Comparison of ENCODE assay signal across 12 cellular contexts in genomic region chr4:125432078-125432477, GRCh38.
A peak's percentile ranks its signal among the peaks of the same experiment; 100 is the strongest.
DNase-seq lines count a peak whose midpoint lies in the region; ATAC-seq and TF ChIP-seq lines count a peak whose summit lies in the region.
"Had no signal": no experiment of that assay in that cellular context is flagged by ENCODE, and none has a peak within 500 bp of the region (broad histone marks: within the 10 kb centered on the region; RNA-seq: fewer than 3 reads in every experiment).

No MANE protein-coding gene starts in this region.

- DNase-seq in NCI-H82 (lab: John Stamatoyannopoulos, UW), result peak; percentile 12
- no peak for DNase-seq in NCI-H82 treated with DMSO at 0.1 percent for 48 hours (lab: John Stamatoyannopoulos, UW; ENCODE audit: unreplicated experiment)
- peak; percentile 5 for DNase-seq in astrocyte of the hippocampus (ENCODE audit: low read depth, low spot score)
- DNase-seq in hepatic stellate cell (ENCODE audit: low spot score), result peak; percentile 11
- DNase-seq in superior temporal gyrus (ENCODE audit: extremely low spot score), result peak; percentile 47
- DNase-seq in osteocyte (ENCODE audit: extremely low spot score, unreplicated experiment), result no peak
- DNase-seq in activated CD4-positive, alpha-beta T cell treated with anti-CD3 and anti-CD28 coated beads, Interleukin-2, amount 10 ng/mL, durations not matched to agents 7 days and 5 days, result no peak
- no peak for DNase-seq in activated CD8-positive, alpha-beta memory T cell treated with anti-CD3 and anti-CD28 coated beads, Interleukin-2, amount 10 ng/mL, durations not matched to agents 7 days and 5 days
- DNase-seq: gastrocnemius medialis, NCI-H2171 treated with DMSO at 0.1 percent for 48 hours, SW 1271 had no signal

- H3K4me1 Mint-ChIP-seq in osteocyte (ENCODE audit: unreplicated experiment), result peaks cover 27% of the 10 kb centered on the region
- no peaks in the 10 kb centered on the region for H3K4me1 Mint-ChIP-seq in activated CD4-positive, alpha-beta T cell treated with anti-CD3 and anti-CD28 coated beads, Interleukin-2, amount 10 ng/mL, durations not matched to agents 7 days and 5 days
- H3K4me1 Mint-ChIP-seq in activated CD8-positive, alpha-beta memory T cell treated with anti-CD3 and anti-CD28 coated beads, Interleukin-2, amount 10 ng/mL, durations not matched to agents 7 days and 5 days, result no peaks in the 10 kb centered on the region
- H3K4me1 Mint-ChIP-seq: brain had no signal

- no peak for ATAC-seq in activated CD8-positive, alpha-beta memory T cell treated with anti-CD3 and anti-CD28 coated beads, Interleukin-2, amount 10 ng/mL, durations not matched to agents 7 days and 5 days
- ATAC-seq: gastrocnemius medialis had no signal

- CTCF ChIA-PET in activated CD4-positive, alpha-beta T cell treated with anti-CD3 and anti-CD28 coated beads, Interleukin-2, amount 10 ng/mL, durations not matched to agents 7 days and 5 days (lab: Charles Lee), result no interaction called here
- CTCF ChIA-PET in activated CD8-positive, alpha-beta memory T cell treated with anti-CD3 and anti-CD28 coated beads, Interleukin-2, amount 10 ng/mL, durations not matched to agents 7 days and 5 days (lab: Charles Lee), result no interaction called here

- no peak overlapping the region for H3K27ac Mint-ChIP-seq in osteocyte (ENCODE audit: unreplicated experiment)
- H3K27ac Mint-ChIP-seq in activated CD4-positive, alpha-beta T cell treated with anti-CD3 and anti-CD28 coated beads, Interleukin-2, amount 10 ng/mL, durations not matched to agents 7 days and 5 days, result no peak overlapping the region
- no peak overlapping the region for H3K27ac Mint-ChIP-seq in activated CD8-positive, alpha-beta memory T cell treated with anti-CD3 and anti-CD28 coated beads, Interleukin-2, amount 10 ng/mL, durations not matched to agents 7 days and 5 days

- H3K9me3 Mint-ChIP-seq in osteocyte (ENCODE audit: unreplicated experiment), result no peaks in the 10 kb centered on the region
- H3K9me3 Mint-ChIP-seq in activated CD4-positive, alpha-beta T cell treated with anti-CD3 and anti-CD28 coated beads, Interleukin-2, amount 10 ng/mL, durations not matched to agents 7 days and 5 days, result no peaks in the 10 kb centered on the region
- H3K9me3 Mint-ChIP-seq in activated CD8-positive, alpha-beta memory T cell treated with anti-CD3 and anti-CD28 coated beads, Interleukin-2, amount 10 ng/mL, durations not matched to agents 7 days and 5 days (ENCODE audit: low read depth), result peaks cover 2% of the 10 kb centered on the region
- H3K9me3 Mint-ChIP-seq: brain had no signal

- TF ChIP-seq CTCF in osteocyte (IDR thresholded peaks at IDR 0.05), result no peak

- H3K27me3 Mint-ChIP-seq in osteocyte (ENCODE audit: unreplicated experiment), result no peaks in the 10 kb centered on the region
- H3K27me3 Mint-ChIP-seq in activated CD4-positive, alpha-beta T cell treated with anti-CD3 and anti-CD28 coated beads, Interleukin-2, amount 10 ng/mL, durations not matched to agents 7 days and 5 days, result no peaks in the 10 kb centered on the region
- no peaks in the 10 kb centered on the region for H3K27me3 Mint-ChIP-seq in activated CD8-positive, alpha-beta memory T cell treated with anti-CD3 and anti-CD28 coated beads, Interleukin-2, amount 10 ng/mL, durations not matched to agents 7 days and 5 days
- H3K27me3 Mint-ChIP-seq: brain had no signal

- H3K4me3 Mint-ChIP-seq in osteocyte (ENCODE audit: unreplicated experiment), result no peak overlapping the region
- no peak overlapping the region for H3K4me3 Mint-ChIP-seq in activated CD4-positive, alpha-beta T cell treated with anti-CD3 and anti-CD28 coated beads, Interleukin-2, amount 10 ng/mL, durations not matched to agents 7 days and 5 days
- H3K4me3 Mint-ChIP-seq in activated CD8-positive, alpha-beta memory T cell treated with anti-CD3 and anti-CD28 coated beads, Interleukin-2, amount 10 ng/mL, durations not matched to agents 7 days and 5 days, result no peak overlapping the region
- H3K4me3 Mint-ChIP-seq: brain had no signal

- POLR2A ChIA-PET in activated CD4-positive, alpha-beta T cell treated with anti-CD3 and anti-CD28 coated beads, Interleukin-2, amount 10 ng/mL, durations not matched to agents 7 days and 5 days (lab: Charles Lee), result no interaction called here

- H3K36me3 Mint-ChIP-seq in osteocyte (ENCODE audit: unreplicated experiment), result peaks cover 56% of the 10 kb centered on the region
- H3K36me3 Mint-ChIP-seq in activated CD4-positive, alpha-beta T cell treated with anti-CD3 and anti-CD28 coated beads, Interleukin-2, amount 10 ng/mL, durations not matched to agents 7 days and 5 days (ENCODE audit: low read depth), result no peaks in the 10 kb centered on the region
- no peaks in the 10 kb centered on the region for H3K36me3 Mint-ChIP-seq in activated CD8-positive, alpha-beta memory T cell treated with anti-CD3 and anti-CD28 coated beads, Interleukin-2, amount 10 ng/mL, durations not matched to agents 7 days and 5 days

Comparison
In these comparisons a context has a peak if more than half of its experiments do, and no peak if none do; other contexts are left out.
1. DNase-seq: peak in NCI-H82 (single experiment), astrocyte of the hippocampus (single experiment), hepatic stellate cell (single experiment) and superior temporal gyrus (single experiment); none in NCI-H82 treated with DMSO at 0.1 percent for 48 hours (single experiment), osteocyte (single experiment), activated CD4-positive, alpha-beta T cell treated with anti-CD3 and anti-CD28 coated beads, Interleukin-2, amount 10 ng/mL, durations not matched to agents 7 days and 5 days (single experiment) and activated CD8-positive, alpha-beta memory T cell treated with anti-CD3 and anti-CD28 coated beads, Interleukin-2, amount 10 ng/mL, durations not matched to agents 7 days and 5 days (single experiment).